Comparison of ENCODE assay signal across 12 cellular contexts in the genomic region with DNA sequence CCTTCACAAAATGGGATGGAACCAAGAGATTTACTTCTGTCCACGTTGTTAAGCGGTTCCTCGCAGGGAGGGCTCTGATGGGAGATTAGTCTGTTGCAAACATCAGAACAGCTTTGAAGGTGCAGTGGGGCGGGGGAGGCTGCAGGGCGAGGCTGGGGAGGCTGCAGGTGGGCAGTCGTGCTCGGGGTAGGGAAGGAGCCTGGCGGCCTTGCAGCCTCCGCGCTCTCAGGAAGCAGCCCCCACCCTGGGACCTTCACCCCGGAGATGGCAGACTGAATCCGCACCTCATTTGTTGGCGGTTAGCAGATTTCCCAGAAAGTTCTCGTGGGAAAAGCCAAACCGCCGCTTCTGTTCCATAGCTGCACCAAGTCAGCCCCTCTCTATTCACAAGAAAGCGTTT.
DNase-seq lines count a peak whose midpoint lies in the region; ATAC-seq and TF ChIP-seq lines count a peak whose summit lies in the region.
"Had no signal": no experiment of that assay in that cellular context is flagged by ENCODE, and none has a peak within 500 bp of the region (broad histone marks: within the 10 kb centered on the region; RNA-seq: fewer than 3 reads in every experiment).

No MANE protein-coding gene starts in this region.

- H3K4me1 Mint-ChIP-seq in nephron progenitor cell: no peaks in the 10 kb centered on the region

- TF ChIP-seq POLR2A in transverse colon (IDR thresholded peaks at IDR 0.05): no peak

- H3K4me1 ChIP-seq in transverse colon: no peaks in the 10 kb centered on the region

- H3K27me3 Mint-ChIP-seq in nephron progenitor cell (ENCODE audit: low read depth, poor library complexity): peaks cover 5% of the 10 kb centered on the region
- H3K27me3 Mint-ChIP-seq: CD4-positive, CD25-positive, alpha-beta regulatory T cell had no signal

- peak overlapping the region; percentile 64 for H3K27ac Mint-ChIP-seq in nephron progenitor cell
- H3K27ac Mint-ChIP-seq: CD4-positive, CD25-positive, alpha-beta regulatory T cell had no signal

- TF ChIP-seq EP300 in transverse colon (IDR thresholded peaks at IDR 0.05; ENCODE audit: low read depth): no peak

- H3K36me3 Mint-ChIP-seq in nephron progenitor cell (ENCODE audit: low read depth): no peaks in the 10 kb centered on the region
- H3K36me3 Mint-ChIP-seq: CD4-positive, CD25-positive, alpha-beta regulatory T cell had no signal

- H3K36me3 ChIP-seq in H7 (replicated peaks; ENCODE audit: control insufficient read depth, insufficient read depth, low read length) (no peaks in the 10 kb centered on the region), transverse colon (no peaks in the 10 kb centered on the region)

- in situ Hi-C loops in transverse colon (cut with MboI; ENCODE audit: low pct_ligation_motif_present in 1 of 4, low pct_unique_long_range_greater_than_20kb in 1 of 4, low sequenced_read_pairs in 3 of 4): no loop called here

- H3K9me3 ChIP-seq in transverse colon: no peaks in the 10 kb centered on the region

- H3K4me3 ChIP-seq in H7 (ENCODE audit: insufficient read depth, low read depth, low read length): no peak overlapping the region
- no peak overlapping the region for H3K4me3 ChIP-seq in coronary artery
- no peak overlapping the region for H3K4me3 ChIP-seq in transverse colon
- H3K4me3 ChIP-seq: BLaER1 treated with 17β-estradiol and CSF1 and Interleukin-3, amounts not matched to agents 10 nM and 100 nM; GM12878 had no signal

- DNase-seq in H7 (peak; percentile 43), coronary artery (ENCODE audit: low spot score) (peak; percentile 49), nephron progenitor cell (no peak), transverse colon (peak; percentile 3), NCI-H1105 (lab: John Stamatoyannopoulos, UW) (no peak)
- no peak for DNase-seq in stimulated activated CD4-positive, alpha-beta T cell treated with anti-CD3 and anti-CD28 coated beads, Interleukin-15, amount 100 ng/mL, for 24 hours
- DNase-seq: ACHN; CD4-positive, CD25-positive, alpha-beta regulatory T cell had no signal

- no peaks in the 10 kb centered on the region for H3K9me3 Mint-ChIP-seq in nephron progenitor cell
- H3K9me3 Mint-ChIP-seq: CD4-positive, CD25-positive, alpha-beta regulatory T cell had no signal

- 90% methylated on average over 17 of the region's 17 CpGs; no CpG with 5 or more reads in 1 of the 2 donors for WGBS in transverse colon (ENCODE audit: low coverage in 1 of 2), 2 donors

- TF ChIP-seq CTCF in coronary artery (IDR thresholded peaks at IDR 0.05) (no peak), nephron progenitor cell (IDR thresholded peaks at IDR 0.05) (no peak), transverse colon (IDR thresholded peaks at IDR 0.05) (no peak)

- intact Hi-C loops in transverse colon (cut with DNase I; ENCODE audit: low total_unique reads): no loop called here

- H3K27ac ChIP-seq in coronary artery (no peak overlapping the region), transverse colon (no peak overlapping the region)
- H3K27ac ChIP-seq: BLaER1 treated with 17β-estradiol and CSF1 and Interleukin-3, amounts not matched to agents 10 nM and 100 nM had no signal

- H3K4me3 Mint-ChIP-seq in nephron progenitor cell: no peak overlapping the region
- H3K4me3 Mint-ChIP-seq: CD4-positive, CD25-positive, alpha-beta regulatory T cell had no signal

- H3K27me3 ChIP-seq in H7 (ENCODE audit: control insufficient read depth, insufficient read depth, low read length): no peaks in the 10 kb centered on the region
- H3K27me3 ChIP-seq in transverse colon: no peaks in the 10 kb centered on the region
- H3K27me3 ChIP-seq: BLaER1 treated with 17β-estradiol and CSF1 and Interleukin-3, amounts not matched to agents 10 nM and 100 nM had no signal

- no peak for ATAC-seq in HG03460 (IDR thresholded peaks at IDR 0.05; ENCODE audit: unreplicated experiment)
- ATAC-seq: GM12878, HCT116 had no signal

Comparison
In these comparisons a context has a peak if more than half of its experiments do, and no peak if none do; other contexts are left out.
1. DNase-seq: peak in H7 (single experiment), coronary artery (single experiment) and transverse colon (single experiment); none in nephron progenitor cell (single experiment), stimulated activated CD4-positive, alpha-beta T cell treated with anti-CD3 and anti-CD28 coated beads, Interleukin-15, amount 100 ng/mL, for 24 hours (single experiment) and NCI-H1105 (single experiment).